Comparison of ENCODE assay signal across 1 cellular context in the genomic region with DNA sequence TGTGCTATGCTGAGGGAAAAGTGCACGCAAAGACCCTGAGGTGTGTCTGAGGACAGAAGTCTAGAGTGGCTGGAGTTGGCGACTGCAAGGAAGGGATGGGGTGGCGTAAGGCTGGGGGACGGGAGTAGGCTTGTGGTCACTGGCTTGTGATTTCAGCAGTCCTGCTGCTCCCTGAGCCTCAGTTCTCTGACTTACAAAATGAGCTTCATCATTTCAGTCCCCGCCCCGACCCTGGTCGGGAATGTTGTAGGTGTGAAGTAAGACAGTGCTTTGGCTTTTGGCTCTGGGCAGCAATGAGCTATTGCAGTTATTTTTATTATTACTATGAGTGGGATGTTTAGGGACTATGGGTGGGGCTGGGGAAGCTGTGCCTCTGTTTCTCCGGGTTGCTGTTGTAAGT.
TF ChIP-seq lines count a peak whose summit lies in the region.

No MANE protein-coding gene starts in this region.

TF ChIP-seq in HepG2, 621 proteins besides CTCF, POLR2A, EP300 and RAD21:
- TF ChIP-seq GTF2F1 (IDR thresholded peaks at IDR 0.05; ENCODE audit: low read length), result no peak
TF ChIP-seq in HepG2: peak in this region for 0.
